8 cellular contexts compared by ENCODE assay signal in genomic region chr2:84958135-84959044, GRCh38.
DNase-seq lines count a peak whose midpoint lies in the region; ATAC-seq lines count a peak whose summit lies in the region.

No MANE protein-coding gene starts in this region.

- DNase-seq in EH (ENCODE audit: low read depth) (peak; percentile 98), NCI-H1436 (lab: John Stamatoyannopoulos, UW) (peak; percentile 64), astrocyte of the hippocampus (ENCODE audit: low read depth, low spot score) (peak; percentile 95), GF-D8 (lab: John Stamatoyannopoulos, UW) (no peak)

- ATAC-seq in GM18870 (IDR thresholded peaks at IDR 0.05; ENCODE audit: unreplicated experiment) = no peak
- no peak for ATAC-seq in HG03045 (IDR thresholded peaks at IDR 0.05; ENCODE audit: unreplicated experiment)
- ATAC-seq in HG03139 (IDR thresholded peaks at IDR 0.05; ENCODE audit: unreplicated experiment) = no peak

- H3K27ac ChIP-seq in layer of hippocampus (ENCODE audit: low read depth, low read length) = peak overlapping the region; percentile 30

- no peaks in the 10 kb centered on the region for H3K27me3 ChIP-seq in layer of hippocampus (ENCODE audit: control insufficient read depth, insufficient read depth, low read length)
